In genomic region chr17:76726766-76727718, GRCh38 we compare ENCODE assay signal across 1 cellular context.
TF ChIP-seq lines count a peak whose summit lies in the region.

METTL23 (plus strand) TSS chr17:76726839; CDS start chr17:76729711, 2,872 bp downstream.

TF ChIP-seq in K562, 482 proteins besides CTCF, POLR2A, EP300 and RAD21 (continued from another document and continues in another):
- TF ChIP-seq KLF6 (CRISPR knock-in tag; IDR thresholded peaks at IDR 0.05; ENCODE audit: borderline replicate concordance): no peak; the same call in 1 of the 2 replicates
- peak; percentile 93 for TF ChIP-seq MGA (IDR thresholded peaks at IDR 0.05)
- no peak for TF ChIP-seq SIX5 (IDR thresholded peaks at IDR 0.05; ENCODE audit: borderline replicate concordance in 1 of 2, insufficient read depth in 1 of 2, low read depth in 1 of 2, low read length in 2 of 2)
- TF ChIP-seq ATF6 (CRISPR knock-in tag; IDR thresholded peaks at IDR 0.05): peak; percentile 91
- no peak for TF ChIP-seq MIER1 (IDR thresholded peaks at IDR 0.05; ENCODE audit: low read depth)
- TF ChIP-seq POLR2B (IDR thresholded peaks at IDR 0.05; ENCODE audit: low read depth, partially characterized antibody): peak; percentile 57
- TF ChIP-seq ZNF57 (CRISPR knock-in tag; IDR thresholded peaks at IDR 0.05): no peak
- TF ChIP-seq PTRF (tag; IDR thresholded peaks at IDR 0.05): no peak
- TF ChIP-seq RBM14 (IDR thresholded peaks at IDR 0.05; ENCODE audit: borderline replicate concordance, insufficient read depth, low read depth, low read length): no peak
- no peak for TF ChIP-seq THRAP3 (IDR thresholded peaks at IDR 0.05; ENCODE audit: borderline replicate concordance)
- no peak for TF ChIP-seq TFAM (CRISPR knock-in tag; conservative IDR thresholded peaks at IDR 0.05)
- no peak for TF ChIP-seq TRIM28 (IDR thresholded peaks at IDR 0.05)
- TF ChIP-seq ZBTB1 (CRISPR knock-in tag; IDR thresholded peaks at IDR 0.05; ENCODE audit: borderline replicate concordance, low read depth): 0 out of 2 replicates have a peak, but pooled peaks have one; percentile 28
- no peak for TF ChIP-seq PTBP1 (IDR thresholded peaks at IDR 0.05; ENCODE audit: low read depth, low read length)
- no peak for TF ChIP-seq GTF2A2 (tag; IDR thresholded peaks at IDR 0.05)
- TF ChIP-seq SMARCB1 (IDR thresholded peaks at IDR 0.05; ENCODE audit: insufficient read length, low read depth): no peak
- TF ChIP-seq ZBTB5 (IDR thresholded peaks at IDR 0.05): no peak
- TF ChIP-seq ELF2 (CRISPR knock-in tag; IDR thresholded peaks at IDR 0.05): peak; percentile 41; the same call in 1 of the 2 replicates
- TF ChIP-seq SMARCA5 (IDR thresholded peaks at IDR 0.05): no peak
- TF ChIP-seq LCOR (CRISPR knock-in tag; IDR thresholded peaks at IDR 0.05): peak; percentile 63
- TF ChIP-seq STAT6 (CRISPR knock-in tag; IDR thresholded peaks at IDR 0.05): no peak
- peak; percentile 18; the same call in 1 of the 2 replicates for TF ChIP-seq ZNF316 (IDR thresholded peaks at IDR 0.05)
- peak; percentile 44; the same call in 1 of the 2 replicates for TF ChIP-seq E2F4 (CRISPR knock-in tag; IDR thresholded peaks at IDR 0.05; ENCODE audit: low read depth)
- no peak for TF ChIP-seq KDM1A (IDR thresholded peaks at IDR 0.05)
- no peak for TF ChIP-seq ZNF121 (CRISPR knock-in tag; conservative IDR thresholded peaks at IDR 0.05)
- no peak for TF ChIP-seq ZNF436 (CRISPR knock-in tag; IDR thresholded peaks at IDR 0.05)
- TF ChIP-seq BCLAF1 (IDR thresholded peaks at IDR 0.05; ENCODE audit: borderline replicate concordance in 1 of 2, control insufficient read depth in 1 of 2, low read depth in 2 of 2, low read length in 1 of 2): no peak
- TF ChIP-seq MXD1 (CRISPR knock-in tag; IDR thresholded peaks at IDR 0.05; ENCODE audit: borderline replicate concordance, poor library complexity, severe bottlenecking): peak; percentile 63
- TF ChIP-seq CREBBP (IDR thresholded peaks at IDR 0.05; ENCODE audit: low read depth, low read length): no peak
- no peak for TF ChIP-seq JUNB (CRISPR knock-in tag; conservative IDR thresholded peaks at IDR 0.05)
- TF ChIP-seq ELK1 (CRISPR knock-in tag; IDR thresholded peaks at IDR 0.05): 0 out of 2 replicates have a peak, but pooled peaks have one; percentile 72
- TF ChIP-seq POLR3A (IDR thresholded peaks at IDR 0.05; ENCODE audit: borderline replicate concordance, extremely low read depth, insufficient read depth, insufficient read length): no peak
- TF ChIP-seq EHMT2 (IDR thresholded peaks at IDR 0.05): no peak
- TF ChIP-seq RBM15 (IDR thresholded peaks at IDR 0.05; ENCODE audit: insufficient read depth, low read length): no peak
